ENCODE assay signal across 1 cellular context in genomic region chr1:25997759-25998074, GRCh38.
TF ChIP-seq lines count a peak whose summit lies in the region.

PAFAH2 (minus strand) TSS chr1:25998063; CDS start chr1:25990816, 7,247 bp downstream.

TF ChIP-seq in SK-N-SH treated with all-trans-retinoic acid at 6 μM for 48 hours, 23 proteins besides CTCF, POLR2A, EP300 and RAD21 (continued from another document):
- TF ChIP-seq, protein P1, sequence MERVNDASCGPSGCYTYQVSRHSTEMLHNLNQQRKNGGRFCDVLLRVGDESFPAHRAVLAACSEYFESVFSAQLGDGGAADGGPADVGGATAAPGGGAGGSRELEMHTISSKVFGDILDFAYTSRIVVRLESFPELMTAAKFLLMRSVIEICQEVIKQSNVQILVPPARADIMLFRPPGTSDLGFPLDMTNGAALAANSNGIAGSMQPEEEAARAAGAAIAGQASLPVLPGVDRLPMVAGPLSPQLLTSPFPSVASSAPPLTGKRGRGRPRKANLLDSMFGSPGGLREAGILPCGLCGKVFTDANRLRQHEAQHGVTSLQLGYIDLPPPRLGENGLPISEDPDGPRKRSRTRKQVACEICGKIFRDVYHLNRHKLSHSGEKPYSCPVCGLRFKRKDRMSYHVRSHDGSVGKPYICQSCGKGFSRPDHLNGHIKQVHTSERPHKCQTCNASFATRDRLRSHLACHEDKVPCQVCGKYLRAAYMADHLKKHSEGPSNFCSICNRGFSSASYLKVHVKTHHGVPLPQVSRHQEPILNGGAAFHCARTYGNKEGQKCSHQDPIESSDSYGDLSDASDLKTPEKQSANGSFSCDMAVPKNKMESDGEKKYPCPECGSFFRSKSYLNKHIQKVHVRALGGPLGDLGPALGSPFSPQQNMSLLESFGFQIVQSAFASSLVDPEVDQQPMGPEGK (CRISPR knock-in tag; IDR thresholded peaks at IDR 0.05; ENCODE audit: borderline replicate concordance), result no peak
- no peak for TF ChIP-seq BACH2 (CRISPR knock-in tag; IDR thresholded peaks at IDR 0.05; ENCODE audit: borderline replicate concordance)
- no peak for TF ChIP-seq TCF4 (CRISPR knock-in tag; IDR thresholded peaks at IDR 0.05; ENCODE audit: borderline replicate concordance)
- no peak for TF ChIP-seq TSHZ2 (CRISPR knock-in tag; IDR thresholded peaks at IDR 0.05)
- TF ChIP-seq PPARA (CRISPR knock-in tag; IDR thresholded peaks at IDR 0.05; ENCODE audit: borderline replicate concordance), result no peak
- TF ChIP-seq RARB (CRISPR knock-in tag; IDR thresholded peaks at IDR 0.05), result no peak
- TF ChIP-seq SNAI2 (CRISPR knock-in tag; IDR thresholded peaks at IDR 0.05), result no peak
- TF ChIP-seq CREB5 (CRISPR knock-in tag; IDR thresholded peaks at IDR 0.05; ENCODE audit: low read depth), result no peak
- TF ChIP-seq GLIS3 (CRISPR knock-in tag; IDR thresholded peaks at IDR 0.05), result no peak
- no peak for TF ChIP-seq POU6F1 (CRISPR knock-in tag; IDR thresholded peaks at IDR 0.05; ENCODE audit: borderline replicate concordance, low read depth)
